In the genomic region with DNA sequence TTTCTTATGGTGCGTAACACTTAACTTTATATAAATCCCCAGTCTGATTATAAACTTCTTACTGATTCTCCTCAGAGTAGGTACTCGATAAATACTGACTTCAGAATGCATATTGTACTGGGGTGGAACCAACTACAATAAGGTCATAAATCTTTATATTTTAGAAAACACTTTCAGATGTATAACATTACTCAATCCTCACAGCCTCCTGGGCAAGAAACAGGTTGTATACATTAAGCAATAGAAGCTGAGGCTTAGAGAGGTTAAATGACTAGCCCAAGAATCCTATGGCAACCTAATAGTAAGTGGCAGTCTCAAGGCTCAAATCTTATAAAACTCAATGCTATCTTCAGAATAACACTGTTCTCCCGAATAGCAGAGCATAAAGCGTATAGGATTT, we compare ENCODE assay signal across 23 cellular contexts. TPM values are rescaled to one million over a fixed set of nuclear protein-coding genes. Genes with fewer than 3 reads are reported as not detected.
DNase-seq lines count a peak whose midpoint lies in the region; ATAC-seq and TF ChIP-seq lines count a peak whose summit lies in the region.
"Had no signal": no experiment of that assay in that cellular context is flagged by ENCODE, and none has a peak within 500 bp of the region (broad histone marks: within the 10 kb centered on the region; RNA-seq: fewer than 3 reads in every experiment).

No MANE protein-coding gene starts in this region.

- DNase-seq in natural killer cell (no peak), T-helper 17 cell (no peak), mucosa of descending colon (no peak), NCI-H1694 treated with DMSO at 0.1 percent for 48 hours (lab: John Stamatoyannopoulos, UW) (no peak), NCI-H1105 treated with DMSO at 0.1 percent for 48 hours (lab: John Stamatoyannopoulos, UW) (no peak), activated gamma-delta T cell (lab: John Stamatoyannopoulos, UW) (no peak)
- DNase-seq in natural killer cell treated with Interleukin-12 subunit alpha and Interleukin-12 subunit beta and Interleukin-15 and Interleukin-18, amount 100 ng/mL, for 72 hours (ENCODE audit: low spot score) = no peak
- DNase-seq: BE2C, EL, GF-D8, Karpas-422, NCI-H1092, NCI-H1436 treated with DMSO at 0.1 percent for 48 hours, NCI-H2029 treated with DMSO at 0.1 percent for 48 hours, NCI-H226, NCI-H510A treated with DMSO at 0.1 percent for 48 hours, NCI-H748 treated with DMSO at 0.1 percent for 48 hours had no signal

- H3K27me3 Mint-ChIP-seq in natural killer cell (ENCODE audit: low read depth in 2 of 2) (no peaks in the 10 kb centered on the region), T-helper 17 cell (no peaks in the 10 kb centered on the region)
- H3K27me3 Mint-ChIP-seq in natural killer cell treated with Interleukin-12 subunit alpha and Interleukin-12 subunit beta and Interleukin-15 and Interleukin-18, amount 100 ng/mL, for 72 hours = no peaks in the 10 kb centered on the region
- H3K27me3 Mint-ChIP-seq: IgD-negative memory B cell had no signal

- H3K27ac Mint-ChIP-seq in natural killer cell = peak overlapping the region; percentile 41 to 52
- peak overlapping the region in 1 of 2 donors; percentile 22 for H3K27ac Mint-ChIP-seq in natural killer cell treated with Interleukin-12 subunit alpha and Interleukin-12 subunit beta and Interleukin-15 and Interleukin-18, amount 100 ng/mL, for 72 hours
- peak overlapping the region; percentile 24 for H3K27ac Mint-ChIP-seq in T-helper 17 cell

- H3K4me3 Mint-ChIP-seq in natural killer cell = no peak overlapping the region
- no peak overlapping the region for H3K4me3 Mint-ChIP-seq in natural killer cell treated with Interleukin-12 subunit alpha and Interleukin-12 subunit beta and Interleukin-15 and Interleukin-18, amount 100 ng/mL, for 72 hours
- H3K4me3 Mint-ChIP-seq in T-helper 17 cell = no peak overlapping the region

- H3K36me3 Mint-ChIP-seq in natural killer cell (no peaks in the 10 kb centered on the region), T-helper 17 cell (ENCODE audit: low read depth) (no peaks in the 10 kb centered on the region)
- peaks cover 5% of the 10 kb centered on the region for H3K36me3 Mint-ChIP-seq in natural killer cell treated with Interleukin-12 subunit alpha and Interleukin-12 subunit beta and Interleukin-15 and Interleukin-18, amount 100 ng/mL, for 72 hours

- peaks cover 5% of the 10 kb centered on the region for H3K4me1 ChIP-seq in mucosa of descending colon (ENCODE audit: low read depth)
- H3K4me1 ChIP-seq: SJSA1 had no signal

- no peak for TF ChIP-seq CTCF in natural killer cell (IDR thresholded peaks at IDR 0.05)
- no peak for TF ChIP-seq CTCF in mucosa of descending colon (IDR thresholded peaks at IDR 0.05)

- intact Hi-C loops in natural killer cell (cut with micrococcal nuclease) (no loop called here), mucosa of descending colon (cut with DNase I, micrococcal nuclease) (no loop called here)

- H3K4me1 Mint-ChIP-seq in natural killer cell (peaks cover 48 to 57% of the 10 kb centered on the region in 2 donors), T-helper 17 cell (peaks cover 35% of the 10 kb centered on the region)
- H3K4me1 Mint-ChIP-seq in natural killer cell treated with Interleukin-12 subunit alpha and Interleukin-12 subunit beta and Interleukin-15 and Interleukin-18, amount 100 ng/mL, for 72 hours (ENCODE audit: low read depth in 2 of 2) = peaks cover 30 to 38% of the 10 kb centered on the region in 2 donors

- ATAC-seq in natural killer cell (no peak), T-helper 17 cell (no peak), mucosa of descending colon (peak; percentile 91)
- no peak for ATAC-seq in natural killer cell treated with Interleukin-12 subunit alpha and Interleukin-12 subunit beta and Interleukin-15 and Interleukin-18, amount 100 ng/mL, for 72 hours
- ATAC-seq: HCT116, Right ventricle myocardium inferior had no signal

- H3K9me3 ChIP-seq in T-helper 17 cell (ENCODE audit: control insufficient read depth, low read length, poor library complexity, severe bottlenecking) (no peaks in the 10 kb centered on the region), mucosa of descending colon (no peaks in the 10 kb centered on the region)
- H3K9me3 ChIP-seq: BE2C, SJSA1 had no signal

- no peaks in the 10 kb centered on the region for H3K9me3 Mint-ChIP-seq in natural killer cell
- no peaks in the 10 kb centered on the region for H3K9me3 Mint-ChIP-seq in natural killer cell treated with Interleukin-12 subunit alpha and Interleukin-12 subunit beta and Interleukin-15 and Interleukin-18, amount 100 ng/mL, for 72 hours

- H3K36me3 ChIP-seq in mucosa of descending colon (ENCODE audit: low read depth) = no peaks in the 10 kb centered on the region
- H3K36me3 ChIP-seq: BE2C, SJSA1 had no signal

- no peak overlapping the region for H3K4me3 ChIP-seq in mucosa of descending colon
- H3K4me3 ChIP-seq: SJSA1 had no signal

RNA-seq across cellular contexts. Expression of a gene that starts 9.1 kb away (rescaled TPM):
- 100 to 1,000 TPM; 155 to 204 (median 164) TPM for total RNA-seq in natural killer cell
- total RNA-seq in natural killer cell treated with Interleukin-12 subunit alpha and Interleukin-12 subunit beta and Interleukin-15 and Interleukin-18, amount 100 ng/mL, for 72 hours = 10 to 100 TPM; 92.0 to 93.0 TPM
- 100 to 1,000 TPM; 116 to 127 TPM for total RNA-seq in T-helper 17 cell
- total RNA-seq in mucosa of descending colon = 10 to 100 TPM; 51.0 to 76.1 (median 57.1) TPM

RNA-seq across cellular contexts. Expression of a gene that starts 15.6 kb away (rescaled TPM):
- not detected for total RNA-seq in natural killer cell
- not detected for total RNA-seq in natural killer cell treated with Interleukin-12 subunit alpha and Interleukin-12 subunit beta and Interleukin-15 and Interleukin-18, amount 100 ng/mL, for 72 hours
- under 1 TPM; 0.60 to 0.65 TPM for total RNA-seq in T-helper 17 cell
- 1 to 10 TPM in 1 of 3 donors, under 1 TPM in 2; 0.28 to 1.9 (median 0.29) TPM for total RNA-seq in mucosa of descending colon
- total RNA-seq: H1, OCI-LY7, Right ventricle myocardium inferior, SJSA1 had no signal
